ENCODE assay signal across 20 cellular contexts in the genomic region with DNA sequence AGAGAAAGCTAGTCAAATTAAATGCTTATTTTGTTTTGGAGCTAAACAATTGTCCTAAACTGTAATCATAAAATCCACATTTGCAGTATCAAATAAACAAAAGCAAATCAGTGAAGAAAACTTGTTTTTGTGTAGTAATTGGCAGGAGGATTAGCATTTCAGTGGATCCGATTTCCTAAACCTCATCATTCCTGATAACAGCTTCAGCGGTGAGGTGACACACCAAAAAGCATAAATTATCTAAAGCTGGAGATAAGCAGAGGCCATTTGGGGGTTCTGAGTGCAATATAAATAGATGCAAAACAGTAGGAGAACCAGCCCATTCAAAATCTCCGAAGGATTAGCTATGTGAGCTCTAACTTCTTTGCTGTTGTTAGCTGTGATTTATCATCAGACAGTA.
"Had no signal": no experiment of that assay in that cellular context is flagged by ENCODE, and none has a peak within 500 bp of the region (broad histone marks: within the 10 kb centered on the region; RNA-seq: fewer than 3 reads in every experiment).

No MANE protein-coding gene starts in this region.

- H3K36me3 ChIP-seq: adrenal gland, suprapubic skin had no signal

- H3K27ac ChIP-seq: adrenal gland, suprapubic skin had no signal

- ATAC-seq: mucosa of descending colon; naive thymus-derived CD8-positive, alpha-beta T cell; stimulated activated naive CD8-positive, alpha-beta T cell treated with anti-CD3 and anti-CD28 coated beads, Interleukin-15, Interleukin-2, amounts not matched to agents 100 U/mL and 50 U/mL, for 24 hours had no signal

- H3K4me1 Mint-ChIP-seq: immature natural killer cell; naive thymus-derived CD8-positive, alpha-beta T cell had no signal

- H3K27me3 Mint-ChIP-seq: naive thymus-derived CD8-positive, alpha-beta T cell; type B pancreatic cell had no signal

- DNase-seq: activated CD4-positive, alpha-beta T cell treated with anti-CD3 and anti-CD28 coated beads, Interleukin-2, amount 50 U/mL, for 1 hour; activated CD4-positive, CD25-positive, alpha-beta regulatory T cell; activated naive CD4-positive, alpha-beta T cell treated with anti-CD3 and anti-CD28 coated beads, Interleukin-2, amount 50 U/mL, for 16 hours; activated T-cell treated with anti-CD3 and anti-CD28 coated beads for 4 hours; adrenal gland; central memory CD4-positive, alpha-beta T cell; cortex of kidney; effector CD8-positive, alpha-beta T cell; immature natural killer cell; mucosa of descending colon; naive thymus-derived CD8-positive, alpha-beta T cell; nucleus accumbens; stimulated activated CD4-positive, alpha-beta T cell treated with anti-CD3 and anti-CD28 coated beads, Interleukin-4, amount 100 ng/mL, for 1 hour; stimulated activated CD8-positive, alpha-beta memory T cell treated with anti-CD3 and anti-CD28 coated beads, Interleukin-4, amount 100 ng/mL, for 48 hours; stimulated activated naive CD8-positive, alpha-beta T cell treated with anti-CD3 and anti-CD28 coated beads, Interleukin-15, Interleukin-2, amounts not matched to agents 100 U/mL and 50 U/mL, for 24 hours had no signal

- H3K4me3 Mint-ChIP-seq: immature natural killer cell; naive thymus-derived CD8-positive, alpha-beta T cell; T-helper 1 cell treated with Interleukin-12 subunit alpha and Interleukin-12 subunit beta and Interleukin-4 antibody, amounts not matched to agents 30 μg/mL and 1 μg/mL, for 36 hours; type B pancreatic cell had no signal

- H3K4me1 ChIP-seq: adrenal gland, suprapubic skin had no signal

- H3K9me3 Mint-ChIP-seq: T-helper 1 cell treated with Interleukin-12 subunit alpha and Interleukin-12 subunit beta and Interleukin-4 antibody, amounts not matched to agents 30 μg/mL and 1 μg/mL, for 36 hours; type B pancreatic cell had no signal

- H3K27me3 ChIP-seq: adrenal gland, suprapubic skin had no signal

- H3K36me3 Mint-ChIP-seq: immature natural killer cell; naive thymus-derived CD8-positive, alpha-beta T cell; type B pancreatic cell had no signal

- H3K4me3 ChIP-seq: adrenal gland, lung, mucosa of descending colon, suprapubic skin had no signal

- H3K27ac Mint-ChIP-seq: activated T-helper 2 cell treated with anti-CD3 and anti-CD28 coated beads, Interferon-gamma antibody, Interleukin-2, Interleukin-4, amounts not matched to agents 10 μg/mL and 5 μg/mL and 100 μg/mL, durations not matched to agents 14 hours and 24 hours and 36 hours; immature natural killer cell; naive thymus-derived CD8-positive, alpha-beta T cell; T-helper 1 cell treated with Interleukin-12 subunit alpha and Interleukin-12 subunit beta and Interleukin-4 antibody, amounts not matched to agents 30 μg/mL and 1 μg/mL, for 36 hours; type B pancreatic cell had no signal

- H3K9me3 ChIP-seq: adrenal gland, mucosa of descending colon, suprapubic skin had no signal
